In genomic region chr3:14598143-14598569, GRCh38 we compare ENCODE assay signal across 8 cellular contexts. TPM values are rescaled to one million over a fixed set of nuclear protein-coding genes. Genes with fewer than 3 reads are reported as not detected.
DNase-seq lines count a peak whose midpoint lies in the region; ATAC-seq and TF ChIP-seq lines count a peak whose summit lies in the region.

No MANE protein-coding gene starts in this region.

- peaks cover 0 to 12% (median 4%) of the 10 kb centered on the region in 7 donors for H3K9me3 Mint-ChIP-seq in CD4-positive, CD25-positive, alpha-beta regulatory T cell
- H3K9me3 Mint-ChIP-seq in activated CD8-positive, alpha-beta memory T cell treated with anti-CD3 and anti-CD28 coated beads, Interleukin-2, amount 10 ng/mL, durations not matched to agents 7 days and 5 days (ENCODE audit: low read depth) = no peaks in the 10 kb centered on the region

- H3K36me3 Mint-ChIP-seq in CD4-positive, CD25-positive, alpha-beta regulatory T cell = peaks cover 3% of the 10 kb centered on the region
- peaks cover under 1% of the 10 kb centered on the region for H3K36me3 Mint-ChIP-seq in activated CD8-positive, alpha-beta memory T cell treated with anti-CD3 and anti-CD28 coated beads, Interleukin-2, amount 10 ng/mL, durations not matched to agents 7 days and 5 days

- no peak overlapping the region for H3K4me3 Mint-ChIP-seq in CD4-positive, CD25-positive, alpha-beta regulatory T cell
- no peak overlapping the region for H3K4me3 Mint-ChIP-seq in activated CD8-positive, alpha-beta memory T cell treated with anti-CD3 and anti-CD28 coated beads, Interleukin-2, amount 10 ng/mL, durations not matched to agents 7 days and 5 days

- no peaks in the 10 kb centered on the region for H3K36me3 ChIP-seq in CD4-positive, CD25-positive, alpha-beta regulatory T cell (ENCODE audit: control insufficient read depth, insufficient read depth, low read length)
- no peaks in the 10 kb centered on the region for H3K36me3 ChIP-seq in MG63

- no peaks in the 10 kb centered on the region for H3K4me1 ChIP-seq in CD4-positive, CD25-positive, alpha-beta regulatory T cell (ENCODE audit: control insufficient read depth, insufficient read depth, low read length, poor library complexity, severe bottlenecking)

- H3K27ac Mint-ChIP-seq in CD4-positive, CD25-positive, alpha-beta regulatory T cell = no peak overlapping the region
- no peak overlapping the region for H3K27ac Mint-ChIP-seq in activated CD8-positive, alpha-beta memory T cell treated with anti-CD3 and anti-CD28 coated beads, Interleukin-2, amount 10 ng/mL, durations not matched to agents 7 days and 5 days

- intact Hi-C loops in Right ventricle myocardium superior (cut with DNase I) = no loop called here

- ATAC-seq in CD4-positive, CD25-positive, alpha-beta regulatory T cell (ENCODE audit: low read depth in 2 of 2) = no peak
- peak; percentile 55 for ATAC-seq in activated CD8-positive, alpha-beta memory T cell treated with anti-CD3 and anti-CD28 coated beads, Interleukin-2, amount 10 ng/mL, durations not matched to agents 7 days and 5 days
- no peak for ATAC-seq in GM18867 (IDR thresholded peaks at IDR 0.05; ENCODE audit: unreplicated experiment)
- no peak for ATAC-seq in Right ventricle myocardium superior (ENCODE audit: poor library complexity)

- CTCF ChIA-PET in activated CD8-positive, alpha-beta memory T cell treated with anti-CD3 and anti-CD28 coated beads, Interleukin-2, amount 10 ng/mL, durations not matched to agents 7 days and 5 days (lab: Charles Lee) = no interaction called here

- no peak overlapping the region for H3K4me3 ChIP-seq in CD4-positive, CD25-positive, alpha-beta regulatory T cell (ENCODE audit: low read depth, low read length)
- H3K4me3 ChIP-seq in MG63 (no peak overlapping the region), fibroblast of pulmonary artery (replicated peaks; ENCODE audit: low read depth, low read length) (no peak overlapping the region)

- peaks cover 50% of the 10 kb centered on the region for H3K27me3 Mint-ChIP-seq in CD4-positive, CD25-positive, alpha-beta regulatory T cell
- peaks cover 46% of the 10 kb centered on the region for H3K27me3 Mint-ChIP-seq in activated CD8-positive, alpha-beta memory T cell treated with anti-CD3 and anti-CD28 coated beads, Interleukin-2, amount 10 ng/mL, durations not matched to agents 7 days and 5 days

- H3K4me1 Mint-ChIP-seq in CD4-positive, CD25-positive, alpha-beta regulatory T cell = peaks cover 0 to under 1% (median 0%) of the 10 kb centered on the region in 4 donors
- H3K4me1 Mint-ChIP-seq in activated CD8-positive, alpha-beta memory T cell treated with anti-CD3 and anti-CD28 coated beads, Interleukin-2, amount 10 ng/mL, durations not matched to agents 7 days and 5 days = peaks cover 3% of the 10 kb centered on the region

- no peak overlapping the region for H3K27ac ChIP-seq in CD4-positive, CD25-positive, alpha-beta regulatory T cell (ENCODE audit: insufficient read depth, low read length, poor library complexity, severe bottlenecking)

- no peak for TF ChIP-seq CTCF in fibroblast of pulmonary artery (IDR thresholded peaks at IDR 0.05; ENCODE audit: low read length, missing control alignments)

- DNase-seq in CD4-positive, CD25-positive, alpha-beta regulatory T cell = peak in 2 of 3 donors; percentile 24 to 64
- peak; percentile 12 for DNase-seq in MG63
- DNase-seq in activated CD8-positive, alpha-beta memory T cell treated with anti-CD3 and anti-CD28 coated beads, Interleukin-2, amount 10 ng/mL, durations not matched to agents 7 days and 5 days = peak; percentile 68
- peak; percentile 58 for DNase-seq in fibroblast of pulmonary artery (ENCODE audit: low read depth)
- peak; percentile 4 to 33 (median 4) for DNase-seq in stimulated activated CD4-positive, alpha-beta T cell treated with anti-CD3 and anti-CD28 coated beads, TNF-alpha, amount 100 ng/mL, for 24 hours (ENCODE audit: low read depth in 3 of 3)
- DNase-seq in Right ventricle myocardium superior = no peak
- no peak for DNase-seq in NCI-H345 (lab: John Stamatoyannopoulos, UW)

- H3K9me3 ChIP-seq in CD4-positive, CD25-positive, alpha-beta regulatory T cell (ENCODE audit: control insufficient read depth in 2 of 2, low read length in 2 of 2) = no peaks in the 10 kb centered on the region
- H3K9me3 ChIP-seq in MG63 = no peaks in the 10 kb centered on the region

- peaks cover 20% of the 10 kb centered on the region for H3K27me3 ChIP-seq in CD4-positive, CD25-positive, alpha-beta regulatory T cell (ENCODE audit: control insufficient read depth, insufficient read depth, low read length)
- peaks cover 7% of the 10 kb centered on the region; the same call in 1 of the 2 replicates for H3K27me3 ChIP-seq in MG63

RNA-seq across cellular contexts. Expression of gene CCDC174, which starts 53.4 kb away (rescaled TPM):
- 55.7 TPM for total RNA-seq in CD4-positive, CD25-positive, alpha-beta regulatory T cell
- polyA plus RNA-seq in CD4-positive, CD25-positive, alpha-beta regulatory T cell = 10 to 100 TPM; 16.3 to 26.1 (median 19.3) TPM
- total RNA-seq in MG63 (2014; rRNA removed; shearing (Covaris generic); ENCODE audit: low replicate concordance) = 3.0 and 10.7 TPM in 2 replicates
- total RNA-seq in activated CD8-positive, alpha-beta memory T cell treated with anti-CD3 and anti-CD28 coated beads, Interleukin-2, amount 10 ng/mL, durations not matched to agents 7 days and 5 days = 10 to 100 TPM; 18.7 to 21.2 TPM
- total RNA-seq in Right ventricle myocardium superior = 12.6 TPM

RNA-seq across cellular contexts. Expression of gene GRIP2, which starts 58.0 kb away (rescaled TPM):
- total RNA-seq in CD4-positive, CD25-positive, alpha-beta regulatory T cell = not detected
- polyA plus RNA-seq in CD4-positive, CD25-positive, alpha-beta regulatory T cell = under 1 TPM in 1 of 4 donors, not detected in 3; 0.18 TPM
- total RNA-seq in MG63 (2014; rRNA removed; shearing (Covaris generic); ENCODE audit: low replicate concordance) = not detected in 2 replicates
- not detected for total RNA-seq in activated CD8-positive, alpha-beta memory T cell treated with anti-CD3 and anti-CD28 coated beads, Interleukin-2, amount 10 ng/mL, durations not matched to agents 7 days and 5 days
- 40.1 TPM for total RNA-seq in Right ventricle myocardium superior

Comparison
In these comparisons a context has a peak if more than half of its experiments do, and no peak if none do; other contexts are left out.
1. DNase-seq: peak in CD4-positive, CD25-positive, alpha-beta regulatory T cell (2 of 3), MG63 (single experiment), activated CD8-positive, alpha-beta memory T cell treated with anti-CD3 and anti-CD28 coated beads, Interleukin-2, amount 10 ng/mL, durations not matched to agents 7 days and 5 days (single experiment), fibroblast of pulmonary artery (single experiment) and stimulated activated CD4-positive, alpha-beta T cell treated with anti-CD3 and anti-CD28 coated beads, TNF-alpha, amount 100 ng/mL, for 24 hours (3 of 3); none in Right ventricle myocardium superior (single experiment) and NCI-H345 (single experiment).
2. RNA of gene GRIP2, which starts 58.0 kb away (total RNA-seq): 40.1 TPM in Right ventricle myocardium superior (single experiment); not detected in CD4-positive, CD25-positive, alpha-beta regulatory T cell (single experiment), not detected in MG63 and not detected in activated CD8-positive, alpha-beta memory T cell treated with anti-CD3 and anti-CD28 coated beads, Interleukin-2, amount 10 ng/mL, durations not matched to agents 7 days and 5 days; every median in the first group is over 10 times any median in the second.